1 cellular context compared by ENCODE assay signal in genomic region chr7:130669051-130669700, GRCh38.
TF ChIP-seq lines count a peak whose summit lies in the region.

No MANE protein-coding gene starts in this region.

TF ChIP-seq in GM23338, 12 proteins besides CTCF, POLR2A, EP300 and RAD21 (continued from another document):
- TF ChIP-seq, protein P1, sequence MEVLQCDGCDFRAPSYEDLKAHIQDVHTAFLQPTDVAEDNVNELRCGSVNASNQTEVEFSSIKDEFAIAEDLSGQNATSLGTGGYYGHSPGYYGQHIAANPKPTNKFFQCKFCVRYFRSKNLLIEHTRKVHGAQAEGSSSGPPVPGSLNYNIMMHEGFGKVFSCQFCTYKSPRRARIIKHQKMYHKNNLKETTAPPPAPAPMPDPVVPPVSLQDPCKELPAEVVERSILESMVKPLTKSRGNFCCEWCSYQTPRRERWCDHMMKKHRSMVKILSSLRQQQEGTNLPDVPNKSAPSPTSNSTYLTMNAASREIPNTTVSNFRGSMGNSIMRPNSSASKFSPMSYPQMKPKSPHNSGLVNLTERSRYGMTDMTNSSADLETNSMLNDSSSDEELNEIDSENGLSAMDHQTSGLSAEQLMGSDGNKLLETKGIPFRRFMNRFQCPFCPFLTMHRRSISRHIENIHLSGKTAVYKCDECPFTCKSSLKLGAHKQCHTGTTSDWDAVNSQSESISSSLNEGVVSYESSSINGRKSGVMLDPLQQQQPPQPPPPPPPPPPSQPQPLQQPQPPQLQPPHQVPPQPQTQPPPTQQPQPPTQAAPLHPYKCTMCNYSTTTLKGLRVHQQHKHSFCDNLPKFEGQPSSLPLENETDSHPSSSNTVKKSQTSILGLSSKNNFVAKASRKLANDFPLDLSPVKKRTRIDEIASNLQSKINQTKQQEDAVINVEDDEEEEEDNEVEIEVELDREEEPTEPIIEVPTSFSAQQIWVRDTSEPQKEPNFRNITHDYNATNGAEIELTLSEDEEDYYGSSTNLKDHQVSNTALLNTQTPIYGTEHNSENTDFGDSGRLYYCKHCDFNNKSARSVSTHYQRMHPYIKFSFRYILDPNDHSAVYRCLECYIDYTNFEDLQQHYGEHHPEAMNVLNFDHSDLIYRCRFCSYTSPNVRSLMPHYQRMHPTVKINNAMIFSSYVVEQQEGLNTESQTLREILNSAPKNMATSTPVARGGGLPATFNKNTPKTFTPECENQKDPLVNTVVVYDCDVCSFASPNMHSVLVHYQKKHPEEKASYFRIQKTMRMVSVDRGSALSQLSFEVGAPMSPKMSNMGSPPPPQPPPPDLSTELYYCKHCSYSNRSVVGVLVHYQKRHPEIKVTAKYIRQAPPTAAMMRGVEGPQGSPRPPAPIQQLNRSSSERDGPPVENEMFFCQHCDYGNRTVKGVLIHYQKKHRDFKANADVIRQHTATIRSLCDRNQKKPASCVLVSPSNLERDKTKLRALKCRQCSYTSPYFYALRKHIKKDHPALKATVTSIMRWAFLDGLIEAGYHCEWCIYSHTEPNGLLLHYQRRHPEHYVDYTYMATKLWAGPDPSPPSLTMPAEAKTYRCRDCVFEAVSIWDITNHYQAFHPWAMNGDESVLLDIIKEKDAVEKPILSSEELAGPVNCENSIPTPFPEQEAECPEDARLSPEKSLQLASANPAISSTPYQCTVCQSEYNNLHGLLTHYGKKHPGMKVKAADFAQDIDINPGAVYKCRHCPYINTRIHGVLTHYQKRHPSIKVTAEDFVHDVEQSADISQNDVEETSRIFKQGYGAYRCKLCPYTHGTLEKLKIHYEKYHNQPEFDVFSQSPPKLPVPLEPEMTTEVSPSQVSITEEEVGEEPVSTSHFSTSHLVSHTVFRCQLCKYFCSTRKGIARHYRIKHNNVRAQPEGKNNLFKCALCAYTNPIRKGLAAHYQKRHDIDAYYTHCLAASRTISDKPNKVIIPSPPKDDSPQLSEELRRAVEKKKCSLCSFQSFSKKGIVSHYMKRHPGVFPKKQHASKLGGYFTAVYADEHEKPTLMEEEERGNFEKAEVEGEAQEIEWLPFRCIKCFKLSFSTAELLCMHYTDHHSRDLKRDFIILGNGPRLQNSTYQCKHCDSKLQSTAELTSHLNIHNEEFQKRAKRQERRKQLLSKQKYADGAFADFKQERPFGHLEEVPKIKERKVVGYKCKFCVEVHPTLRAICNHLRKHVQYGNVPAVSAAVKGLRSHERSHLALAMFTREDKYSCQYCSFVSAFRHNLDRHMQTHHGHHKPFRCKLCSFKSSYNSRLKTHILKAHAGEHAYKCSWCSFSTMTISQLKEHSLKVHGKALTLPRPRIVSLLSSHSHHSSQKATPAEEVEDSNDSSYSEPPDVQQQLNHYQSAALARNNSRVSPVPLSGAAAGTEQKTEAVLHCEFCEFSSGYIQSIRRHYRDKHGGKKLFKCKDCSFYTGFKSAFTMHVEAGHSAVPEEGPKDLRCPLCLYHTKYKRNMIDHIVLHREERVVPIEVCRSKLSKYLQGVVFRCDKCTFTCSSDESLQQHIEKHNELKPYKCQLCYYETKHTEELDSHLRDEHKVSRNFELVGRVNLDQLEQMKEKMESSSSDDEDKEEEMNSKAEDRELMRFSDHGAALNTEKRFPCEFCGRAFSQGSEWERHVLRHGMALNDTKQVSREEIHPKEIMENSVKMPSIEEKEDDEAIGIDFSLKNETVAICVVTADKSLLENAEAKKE (CRISPR knock-in tag; IDR thresholded peaks at IDR 0.05): no peak
